13 cellular contexts compared by ENCODE assay signal in genomic region chr3:197953325-197953724, GRCh38. TPM values are rescaled to one million over a fixed set of nuclear protein-coding genes. Genes with fewer than 3 reads are reported as not detected.
A peak's percentile ranks its signal among the peaks of the same experiment; 100 is the strongest.
DNase-seq lines count a peak whose midpoint lies in the region; ATAC-seq, FAIRE-seq and TF ChIP-seq lines count a peak whose summit lies in the region.
"Had no signal": no experiment of that assay in that cellular context is flagged by ENCODE, and none has a peak within 500 bp of the region (broad histone marks: within the 10 kb centered on the region; RNA-seq: fewer than 3 reads in every experiment).

No MANE protein-coding gene starts in this region.

- peaks cover 56% of the 10 kb centered on the region for H4K20me1 ChIP-seq in smooth muscle cell (ENCODE audit: low read depth)

- no peak overlapping the region for H2AFZ ChIP-seq in smooth muscle cell (ENCODE audit: low read depth)

- H3K27ac ChIP-seq in RWPE1 = peak overlapping the region; percentile 62
- H3K27ac ChIP-seq in smooth muscle cell (ENCODE audit: low read depth) = peak overlapping the region; percentile 98
- H3K27ac ChIP-seq: SJSA1 had no signal

- no peaks in the 10 kb centered on the region for H3K27me3 ChIP-seq in smooth muscle cell (ENCODE audit: low read depth)
- H3K27me3 ChIP-seq: BE2C, SJSA1 had no signal

- DNase-seq in activated naive CD4-positive, alpha-beta T cell treated with Interleukin-2 at 50 U/mL for 16 hours = no peak
- DNase-seq in RWPE1 (ENCODE audit: low spot score) = no peak
- DNase-seq in effector memory CD8-positive, alpha-beta T cell = no peak
- DNase-seq in smooth muscle cell (lab: John Stamatoyannopoulos, UW; ENCODE audit: unreplicated experiment) = no peak
- no peak for DNase-seq in NCI-H2227 treated with DMSO at 0.1 percent for 48 hours (lab: John Stamatoyannopoulos, UW)
- no peak for DNase-seq in NCI-H1436 treated with DMSO at 0.1 percent for 48 hours (lab: John Stamatoyannopoulos, UW)
- no peak for DNase-seq in frontal cortex (ENCODE audit: low spot score in 2 of 2)
- DNase-seq: activated CD8-positive, alpha-beta memory T cell treated with anti-CD3 and anti-CD28 coated beads, Interleukin-2, amount 50 U/mL, for 4 hours; BE2C; head of caudate nucleus; stimulated activated naive CD4-positive, alpha-beta T cell had no signal

- no peaks in the 10 kb centered on the region for H3K9me3 Mint-ChIP-seq in activated naive CD4-positive, alpha-beta T cell treated with anti-CD3 and anti-CD28 coated beads, Interleukin-2, amount 50 U/mL, for 24 hours
- no peaks in the 10 kb centered on the region for H3K9me3 Mint-ChIP-seq in effector memory CD8-positive, alpha-beta T cell

- H3K9me3 ChIP-seq in smooth muscle cell (replicated peaks; ENCODE audit: low read depth) = no peaks in the 10 kb centered on the region
- H3K9me3 ChIP-seq: BE2C, SJSA1 had no signal

- H3K36me3 ChIP-seq in smooth muscle cell (ENCODE audit: low read depth) = peaks cover 9% of the 10 kb centered on the region

- peaks cover 31% of the 10 kb centered on the region for H3K36me3 Mint-ChIP-seq in activated naive CD4-positive, alpha-beta T cell treated with anti-CD3 and anti-CD28 coated beads, Interleukin-2, amount 50 U/mL, for 24 hours
- H3K36me3 Mint-ChIP-seq in effector memory CD8-positive, alpha-beta T cell (ENCODE audit: insufficient read depth) = peaks cover 78% of the 10 kb centered on the region

- H3K4me3 ChIP-seq in smooth muscle cell = no peak overlapping the region
- H3K4me3 ChIP-seq: SJSA1 had no signal

- POLR2A ChIA-PET in RWPE1 (lab: Yijun Ruan, JAX; ENCODE audit: low non-redundant PET) = interaction anchor here (0.7 kb wide), 1 partner anchor 24 kb away, joined by 4 read pairs; no protein-coding TSS in a partner anchor

- no peaks in the 10 kb centered on the region for H3K27me3 Mint-ChIP-seq in activated naive CD4-positive, alpha-beta T cell treated with anti-CD3 and anti-CD28 coated beads, Interleukin-2, amount 50 U/mL, for 24 hours
- H3K27me3 Mint-ChIP-seq in effector memory CD8-positive, alpha-beta T cell = no peaks in the 10 kb centered on the region

- H3K4me1 Mint-ChIP-seq in activated naive CD4-positive, alpha-beta T cell treated with anti-CD3 and anti-CD28 coated beads, Interleukin-2, amount 50 U/mL, for 24 hours = peaks cover 61% of the 10 kb centered on the region
- peaks cover 46 to 62% of the 10 kb centered on the region in 2 donors for H3K4me1 Mint-ChIP-seq in effector memory CD8-positive, alpha-beta T cell (ENCODE audit: low read depth in 2 of 2)

- H3K27ac Mint-ChIP-seq in activated naive CD4-positive, alpha-beta T cell treated with anti-CD3 and anti-CD28 coated beads, Interleukin-2, amount 50 U/mL, for 24 hours = peak overlapping the region; percentile 89
- peak overlapping the region; percentile 36 to 62 for H3K27ac Mint-ChIP-seq in effector memory CD8-positive, alpha-beta T cell

- H3K9ac ChIP-seq in smooth muscle cell (ENCODE audit: low read depth) = no peak overlapping the region

- peaks cover 21% of the 10 kb centered on the region for H3K4me1 ChIP-seq in smooth muscle cell (ENCODE audit: low read depth)
- H3K4me1 ChIP-seq: BE2C had no signal

- peaks cover 68% of the 10 kb centered on the region for H3F3A ChIP-seq in smooth muscle cell (ENCODE audit: low read depth)

- no peak for FAIRE-seq in frontal cortex (lab: Jason Lieb, UNC)

- no peak for TF ChIP-seq CTCF in RWPE1 (conservative IDR thresholded peaks at IDR 0.05; ENCODE audit: low read depth)
- TF ChIP-seq CTCF in smooth muscle cell (IDR thresholded peaks at IDR 0.05; ENCODE audit: borderline replicate concordance, insufficient read depth, poor library complexity, severe bottlenecking) = no peak

- WGBS in smooth muscle cell (ENCODE audit: low lambda C conversion rate) = 63% methylated on average over 6 of the region's 6 CpGs

- CTCF ChIA-PET in RWPE1 (lab: Yijun Ruan, JAX) = no interaction called here

- H3K4me2 ChIP-seq in smooth muscle cell = peak overlapping the region; percentile 97

- ATAC-seq in effector memory CD8-positive, alpha-beta T cell (replicated peaks) = no peak

- H3K79me2 ChIP-seq in smooth muscle cell (ENCODE audit: low read depth) = peaks cover 38% of the 10 kb centered on the region

- H3K4me3 Mint-ChIP-seq in activated naive CD4-positive, alpha-beta T cell treated with anti-CD3 and anti-CD28 coated beads, Interleukin-2, amount 50 U/mL, for 24 hours = peak overlapping the region; percentile 96
- H3K4me3 Mint-ChIP-seq in effector memory CD8-positive, alpha-beta T cell = peak overlapping the region; percentile 50 to 73

RNA-seq across cellular contexts. Expression of gene RPL35A, which starts 3.3 kb away (rescaled TPM):
- 969 and 1,156 TPM in 2 replicates for total RNA-seq in smooth muscle cell
- polyA plus RNA-seq in smooth muscle cell = 778 and 854 TPM in 2 replicates
- 1,311 TPM for total RNA-seq in frontal cortex

RNA-seq across cellular contexts. Expression of gene LMLN, which starts 6.7 kb away (rescaled TPM):
- total RNA-seq in smooth muscle cell = 5.0 and 7.8 TPM in 2 replicates
- polyA plus RNA-seq in smooth muscle cell = 2.1 and 3.7 TPM in 2 replicates
- total RNA-seq in frontal cortex = 13.5 TPM
